In the genomic region with DNA sequence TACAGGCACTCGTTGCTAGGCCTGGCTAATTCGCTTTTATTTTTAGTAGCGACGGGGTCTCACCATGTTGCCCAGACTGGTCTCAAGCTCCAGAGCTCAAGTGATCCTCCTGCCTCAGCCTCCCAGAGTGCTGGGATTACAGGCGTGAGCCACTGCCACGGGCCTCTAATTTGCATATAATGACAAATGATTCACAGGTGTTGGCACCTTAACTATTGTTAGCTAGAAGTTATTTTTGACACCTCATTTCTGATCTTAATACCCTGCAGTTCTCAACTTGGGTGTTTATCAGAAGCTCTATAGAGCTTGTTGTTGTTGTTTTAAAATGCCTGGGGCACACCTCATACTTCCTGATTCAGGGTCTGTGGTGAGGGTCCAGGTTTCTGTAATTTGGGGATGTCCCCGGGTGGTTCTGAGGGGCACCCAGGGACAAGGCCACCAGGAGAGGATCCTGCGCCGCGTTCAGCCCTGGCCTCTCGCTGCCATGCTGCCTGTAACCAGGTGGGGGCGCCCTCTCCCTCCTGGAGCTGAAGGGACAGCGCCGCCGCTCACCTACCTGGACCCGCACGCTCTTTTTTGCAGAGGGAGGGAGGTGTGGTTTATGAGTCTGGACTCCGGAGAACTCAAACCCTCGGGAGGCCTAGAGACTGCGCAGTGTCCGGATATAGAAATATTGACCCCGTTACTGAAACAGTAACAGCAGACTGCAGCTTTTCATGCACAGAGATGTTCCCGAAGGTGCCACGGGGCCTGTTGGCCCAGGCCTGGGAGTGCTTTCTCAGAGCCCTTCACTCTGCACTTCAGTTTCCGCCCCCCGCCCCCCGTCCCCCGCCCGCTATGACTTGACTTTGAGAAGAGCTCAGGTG, we compare ENCODE assay signal across 8 cellular contexts. TPM values are rescaled to one million over a fixed set of nuclear protein-coding genes. Genes with fewer than 3 reads are reported as not detected.
A peak's percentile ranks its signal among the peaks of the same experiment; 100 is the strongest.
DNase-seq lines count a peak whose midpoint lies in the region; ATAC-seq and TF ChIP-seq lines count a peak whose summit lies in the region.

No MANE protein-coding gene starts in this region.

- peak overlapping the region; percentile 52 for H3K4me3 Mint-ChIP-seq in activated CD4-positive, alpha-beta memory T cell treated with anti-CD3 and anti-CD28 coated beads, Interleukin-2, amount 10 ng/mL, durations not matched to agents 7 days and 5 days

- no peaks in the 10 kb centered on the region for H3K27me3 ChIP-seq in duodenal mucosa (ENCODE audit: control insufficient read depth in 1 of 2, insufficient read depth in 2 of 2, low read length in 2 of 2)
- no peaks in the 10 kb centered on the region for H3K27me3 ChIP-seq in lung (ENCODE audit: control insufficient read depth, insufficient read depth)

- POLR2A ChIA-PET in activated CD4-positive, alpha-beta memory T cell treated with anti-CD3 and anti-CD28 coated beads, Interleukin-2, amount 10 ng/mL, durations not matched to agents 7 days and 5 days (lab: Charles Lee), result interaction anchor here (0.7 to 2.0 kb wide), 7 partner anchors 18 to 382 kb away, joined by 3 to 11 read pairs (median 4); partner anchors contain the start of genes DTL and INTS7

- peak overlapping the region; percentile 51 to 58 for H3K4me3 ChIP-seq in duodenal mucosa (ENCODE audit: low read depth in 1 of 2, low read length in 2 of 2)
- no peak overlapping the region for H3K4me3 ChIP-seq in lung

- no peak overlapping the region for H3K9ac ChIP-seq in duodenal mucosa (ENCODE audit: low read depth in 1 of 2, low read length in 2 of 2)

- CTCF ChIA-PET in activated CD4-positive, alpha-beta memory T cell treated with anti-CD3 and anti-CD28 coated beads, Interleukin-2, amount 10 ng/mL, durations not matched to agents 7 days and 5 days (lab: Charles Lee), result interaction anchor here (0.6 to 7.5 kb wide), 67 partner anchors 10 to 757 kb away, joined by 3 to 120 read pairs (median 4); partner anchors contain the start of genes DTL, INTS7 and NEK2

- TF ChIP-seq CTCF in lung (IDR thresholded peaks at IDR 0.05; ENCODE audit: control extremely low read depth, extremely low read depth), result peak; percentile 78

- WGBS in lung, 2 donors, result 20 to 22% methylated on average over 29 of the region's 29 CpGs

- H3K27ac ChIP-seq in duodenal mucosa (ENCODE audit: low read depth, low read length) (no peak overlapping the region), lung (ENCODE audit: low read depth in 1 of 2, low read length in 1 of 2) (no peak overlapping the region)

- peaks cover 0 to 3% of the 10 kb centered on the region in 2 donors for H3K4me1 ChIP-seq in duodenal mucosa (ENCODE audit: control insufficient read depth in 1 of 2, insufficient read depth in 2 of 2, low read length in 2 of 2)
- H3K4me1 ChIP-seq in lung (ENCODE audit: control insufficient read depth in 2 of 2, insufficient read depth in 2 of 2, low read length in 2 of 2), result no peaks in the 10 kb centered on the region

- no peaks in the 10 kb centered on the region for H3K9me3 Mint-ChIP-seq in activated CD4-positive, alpha-beta memory T cell treated with anti-CD3 and anti-CD28 coated beads, Interleukin-2, amount 10 ng/mL, durations not matched to agents 7 days and 5 days

- H3K36me3 Mint-ChIP-seq in activated CD4-positive, alpha-beta memory T cell treated with anti-CD3 and anti-CD28 coated beads, Interleukin-2, amount 10 ng/mL, durations not matched to agents 7 days and 5 days (ENCODE audit: low read depth), result no peaks in the 10 kb centered on the region

- DNase-seq in ACHN, result peak; percentile 68
- peak; percentile 23 for DNase-seq in NCI-H524 treated with DMSO at 0.1 percent for 48 hours (lab: John Stamatoyannopoulos, UW)
- peak; percentile 85 for DNase-seq in activated CD4-positive, alpha-beta memory T cell treated with anti-CD3 and anti-CD28 coated beads, Interleukin-2, amount 10 ng/mL, durations not matched to agents 7 days and 5 days
- DNase-seq in lung (ENCODE audit: low spot score), result peak; percentile 82
- DNase-seq in stimulated activated CD8-positive, alpha-beta memory T cell treated with anti-CD3 and anti-CD28 coated beads, Interleukin-12 subunit alpha, Interleukin-12 subunit beta, amount 100 ng/mL, for 4 hours (ENCODE audit: low read depth), result peak; percentile 59

- ATAC-seq in GM18870 (IDR thresholded peaks at IDR 0.05; ENCODE audit: unreplicated experiment) (peak; percentile 45), HG03139 (IDR thresholded peaks at IDR 0.05; ENCODE audit: unreplicated experiment) (peak; percentile 40), lung (ENCODE audit: insufficient read depth, low FRiP score) (peak; percentile 94)

- H3K9me3 ChIP-seq in duodenal mucosa (ENCODE audit: control insufficient read depth in 1 of 2, low read length in 2 of 2), result no peaks in the 10 kb centered on the region
- no peaks in the 10 kb centered on the region for H3K9me3 ChIP-seq in lung (ENCODE audit: control insufficient read depth in 2 of 2, insufficient read depth in 1 of 2, low read length in 1 of 2)

- H3K27ac Mint-ChIP-seq in activated CD4-positive, alpha-beta memory T cell treated with anti-CD3 and anti-CD28 coated beads, Interleukin-2, amount 10 ng/mL, durations not matched to agents 7 days and 5 days, result no peak overlapping the region

- in situ Hi-C loops in ACHN (cut with HindIII; ENCODE audit: low pct_ligation_motif_present, low pct_unique_long_range_greater_than_20kb, low sequenced_read_pairs), result no loop called here

- H3K4me1 Mint-ChIP-seq in activated CD4-positive, alpha-beta memory T cell treated with anti-CD3 and anti-CD28 coated beads, Interleukin-2, amount 10 ng/mL, durations not matched to agents 7 days and 5 days, result peaks cover 46% of the 10 kb centered on the region

- H3K36me3 ChIP-seq in duodenal mucosa (ENCODE audit: control insufficient read depth in 1 of 2, insufficient read depth in 2 of 2, low read length in 2 of 2) (no peaks in the 10 kb centered on the region), lung (ENCODE audit: control insufficient read depth in 2 of 2, insufficient read depth in 2 of 2, low read length in 2 of 2) (no peaks in the 10 kb centered on the region)

- H3K27me3 Mint-ChIP-seq in activated CD4-positive, alpha-beta memory T cell treated with anti-CD3 and anti-CD28 coated beads, Interleukin-2, amount 10 ng/mL, durations not matched to agents 7 days and 5 days, result peaks cover 20% of the 10 kb centered on the region

RNA-seq across cellular contexts. Expression of gene NEK2, which starts 23.0 kb away (rescaled TPM):
- 10 to 100 TPM; 46.1 to 47.5 TPM for total RNA-seq in activated CD4-positive, alpha-beta memory T cell treated with anti-CD3 and anti-CD28 coated beads, Interleukin-2, amount 10 ng/mL, durations not matched to agents 7 days and 5 days
- 1 to 10 TPM in 1 of 2 donors, under 1 TPM in 1; 0.61 to 5.9 TPM for total RNA-seq in lung
- under 1 TPM; 0.69 to 0.97 TPM for polyA plus RNA-seq in lung

Comparison
In these comparisons a context has a peak if more than half of its experiments do, and no peak if none do; other contexts are left out.
1. DNase-seq: peak in every context shown above with its lines; median percentile 85 in activated CD4-positive, alpha-beta memory T cell treated with anti-CD3 and anti-CD28 coated beads, Interleukin-2, amount 10 ng/mL, durations not matched to agents 7 days and 5 days; 82 in lung; 68 in ACHN; 59 in stimulated activated CD8-positive, alpha-beta memory T cell treated with anti-CD3 and anti-CD28 coated beads, Interleukin-12 subunit alpha, Interleukin-12 subunit beta, amount 100 ng/mL, for 4 hours; 23 in NCI-H524 treated with DMSO at 0.1 percent for 48 hours.
2. ATAC-seq: peak in every context shown above with its lines; median percentile 94 in lung; 45 in GM18870; 40 in HG03139.
3. RNA of gene NEK2, which starts 23.0 kb away (total RNA-seq): 46.1 to 47.5 TPM in activated CD4-positive, alpha-beta memory T cell treated with anti-CD3 and anti-CD28 coated beads, Interleukin-2, amount 10 ng/mL, durations not matched to agents 7 days and 5 days; 0.61 to 5.9 TPM in lung; every median in the first group is over 4 times any median in the second.